ENCODE assay signal across 18 cellular contexts in the genomic region with DNA sequence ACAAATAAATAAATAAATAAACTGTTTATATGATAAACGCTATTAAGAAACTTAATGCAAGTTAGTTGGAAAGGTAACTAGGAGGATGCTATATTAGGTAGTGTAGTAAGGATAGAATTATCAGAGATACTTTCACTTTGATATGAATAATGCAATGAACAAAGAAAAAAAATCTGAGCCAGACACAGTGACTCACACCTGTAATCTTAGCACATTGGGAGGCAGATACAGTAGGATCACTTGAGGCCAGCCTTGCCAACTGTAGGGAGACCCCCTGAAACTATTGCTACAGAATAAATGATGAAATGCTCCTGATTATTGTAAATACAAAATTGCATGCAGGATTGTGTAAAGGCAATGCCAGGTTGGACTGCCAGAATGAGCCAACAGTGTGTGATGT.
DNase-seq lines count a peak whose midpoint lies in the region; ATAC-seq and TF ChIP-seq lines count a peak whose summit lies in the region.
"Had no signal": no experiment of that assay in that cellular context is flagged by ENCODE, and none has a peak within 500 bp of the region (broad histone marks: within the 10 kb centered on the region; RNA-seq: fewer than 3 reads in every experiment).

No MANE protein-coding gene starts in this region.

- intact Hi-C loops in left ventricle myocardium inferior (cut with micrococcal nuclease), result no loop called here

- no peaks in the 10 kb centered on the region for H3K36me3 ChIP-seq in left ventricle myocardium inferior
- H3K36me3 ChIP-seq: SJCRH30 had no signal

- no peak overlapping the region for H3K4me3 ChIP-seq in left ventricle myocardium inferior
- H3K4me3 ChIP-seq: BLaER1 treated with 17β-estradiol and CSF1 and Interleukin-3, amounts not matched to agents 10 nM and 100 nM; SJCRH30 had no signal

- TF ChIP-seq CTCF in RWPE1 (conservative IDR thresholded peaks at IDR 0.05; ENCODE audit: low read depth) (no peak), left ventricle myocardium inferior (IDR thresholded peaks at IDR 0.05; ENCODE audit: borderline replicate concordance) (no peak)

- H3K9me3 ChIP-seq in left ventricle myocardium inferior (replicated peaks), result peaks cover 12% of the 10 kb centered on the region

- no peaks in the 10 kb centered on the region for H3K27me3 Mint-ChIP-seq in stimulated activated naive CD8-positive, alpha-beta T cell treated with anti-CD3 and anti-CD28 coated beads, Interleukin-15, amount 100 ng/mL, for 72 hours
- H3K27me3 Mint-ChIP-seq: CD8-positive, alpha-beta memory T cell; IgD-negative memory B cell had no signal

- ATAC-seq in stimulated activated naive CD8-positive, alpha-beta T cell treated with anti-CD3 and anti-CD28 coated beads, Interleukin-15, amount 100 ng/mL, for 72 hours, result peak; percentile 31
- no peak for ATAC-seq in stimulated activated naive CD8-positive, alpha-beta T cell treated with anti-CD3 and anti-CD28 coated beads, Interleukin-15, Interleukin-2, amounts not matched to agents 100 U/mL and 50 U/mL, for 24 hours
- peak; percentile 67 for ATAC-seq in esophagus mucosa

- CTCF ChIA-PET in RWPE1 (lab: Yijun Ruan, JAX), result no interaction called here

- POLR2A ChIA-PET in RWPE1 (lab: Yijun Ruan, JAX; ENCODE audit: low non-redundant PET), result no interaction called here

- peaks cover 4 to 7% of the 10 kb centered on the region in 2 donors for H3K9me3 Mint-ChIP-seq in stimulated activated naive CD8-positive, alpha-beta T cell treated with anti-CD3 and anti-CD28 coated beads, Interleukin-15, amount 100 ng/mL, for 72 hours

- H3K27me3 ChIP-seq in left ventricle myocardium inferior (ENCODE audit: low read depth), result peaks cover 48% of the 10 kb centered on the region
- H3K27me3 ChIP-seq: BLaER1 treated with 17β-estradiol and CSF1 and Interleukin-3, amounts not matched to agents 10 nM and 100 nM had no signal

- H3K4me1 Mint-ChIP-seq in stimulated activated naive CD8-positive, alpha-beta T cell treated with anti-CD3 and anti-CD28 coated beads, Interleukin-15, amount 100 ng/mL, for 72 hours, result no peaks in the 10 kb centered on the region

- no peak for DNase-seq in stimulated activated naive CD8-positive, alpha-beta T cell treated with anti-CD3 and anti-CD28 coated beads, Interleukin-15, amount 100 ng/mL, for 72 hours
- no peak for DNase-seq in stimulated activated naive CD8-positive, alpha-beta T cell treated with anti-CD3 and anti-CD28 coated beads, Interleukin-15, Interleukin-2, amounts not matched to agents 100 U/mL and 50 U/mL, for 24 hours
- DNase-seq in RWPE1 (ENCODE audit: low spot score) (peak; percentile 15), NCI-H69 (lab: John Stamatoyannopoulos, UW) (no peak), NCI-H2227 treated with DMSO at 0.1 percent for 48 hours (lab: John Stamatoyannopoulos, UW) (no peak), left ventricle myocardium inferior (no peak)
- DNase-seq: CD8-positive, alpha-beta memory T cell; HFFc6; Karpas-422; MM.1S; NCI-H1105; NCI-H1694; NCI-H2107; NCI-H524; SJCRH30 had no signal

- no peaks in the 10 kb centered on the region for H3K4me1 ChIP-seq in left ventricle myocardium inferior
- H3K4me1 ChIP-seq: BLaER1 treated with 17β-estradiol and CSF1 and Interleukin-3, amounts not matched to agents 10 nM and 100 nM; SJCRH30 had no signal

- no peak overlapping the region for H3K27ac Mint-ChIP-seq in stimulated activated naive CD8-positive, alpha-beta T cell treated with anti-CD3 and anti-CD28 coated beads, Interleukin-15, amount 100 ng/mL, for 72 hours
- H3K27ac Mint-ChIP-seq: IgD-negative memory B cell had no signal

- H3K27ac ChIP-seq in RWPE1, result no peak overlapping the region
- no peak overlapping the region for H3K27ac ChIP-seq in left ventricle myocardium inferior (replicated peaks)
- H3K27ac ChIP-seq: BLaER1 treated with 17β-estradiol and CSF1 and Interleukin-3, amounts not matched to agents 10 nM and 100 nM; SJCRH30 had no signal

- H3K4me3 Mint-ChIP-seq in stimulated activated naive CD8-positive, alpha-beta T cell treated with anti-CD3 and anti-CD28 coated beads, Interleukin-15, amount 100 ng/mL, for 72 hours, result no peak overlapping the region
- H3K4me3 Mint-ChIP-seq: CD8-positive, alpha-beta memory T cell; HFFc6; IgD-negative memory B cell had no signal
